ENCODE assay signal across 9 cellular contexts in the genomic region with DNA sequence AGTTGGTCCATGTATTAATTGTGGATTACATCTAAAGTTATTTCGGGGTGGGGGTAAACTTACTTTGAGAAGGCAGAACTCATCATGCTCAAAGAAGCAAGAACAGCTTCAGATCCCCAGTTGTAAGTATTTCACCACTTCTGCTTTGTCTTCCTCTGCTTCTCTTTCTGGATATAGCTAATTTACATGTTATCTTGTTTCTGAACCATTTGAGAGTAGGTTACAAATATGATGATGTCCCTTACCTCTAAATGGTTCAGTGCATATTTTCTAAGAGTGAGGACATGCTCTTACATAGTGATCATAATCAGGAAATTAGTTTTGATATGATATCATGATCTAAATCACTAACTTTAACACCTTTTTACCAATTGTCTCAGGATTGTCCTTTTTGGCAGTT.
DNase-seq lines count a peak whose midpoint lies in the region; ATAC-seq lines count a peak whose summit lies in the region.
"Had no signal": no experiment of that assay in that cellular context is flagged by ENCODE, and none has a peak within 500 bp of the region (broad histone marks: within the 10 kb centered on the region; RNA-seq: fewer than 3 reads in every experiment).

No MANE protein-coding gene starts in this region.

- no peaks in the 10 kb centered on the region for H3K27me3 Mint-ChIP-seq in memory B cell

- peaks cover 49% of the 10 kb centered on the region for H3K4me1 Mint-ChIP-seq in memory B cell
- H3K4me1 Mint-ChIP-seq: activated CD4-positive, alpha-beta T cell treated with anti-CD3 and anti-CD28 coated beads, Interleukin-2, amount 10 ng/mL, durations not matched to agents 7 days and 5 days had no signal

- no peaks in the 10 kb centered on the region for H3K9me3 Mint-ChIP-seq in memory B cell
- H3K9me3 Mint-ChIP-seq: activated CD4-positive, alpha-beta T cell treated with anti-CD3 and anti-CD28 coated beads, Interleukin-2, amount 10 ng/mL, durations not matched to agents 7 days and 5 days had no signal

- H3K4me3 Mint-ChIP-seq in memory B cell = no peak overlapping the region
- H3K4me3 Mint-ChIP-seq: activated CD4-positive, alpha-beta T cell treated with anti-CD3 and anti-CD28 coated beads, Interleukin-2, amount 10 ng/mL, durations not matched to agents 7 days and 5 days had no signal

- DNase-seq in memory B cell (ENCODE audit: low spot score in 2 of 2) = peak in 1 of 2 donors; percentile 49
- no peak for DNase-seq in DMS153 (lab: John Stamatoyannopoulos, UW)
- no peak for DNase-seq in AG20443 (ENCODE audit: low spot score)
- DNase-seq in activated CD4-positive, alpha-beta T cell treated with anti-CD3 and anti-CD28 coated beads, Interleukin-2, amount 50 U/mL, for 48 hours = no peak
- DNase-seq in NCI-H524 (lab: John Stamatoyannopoulos, UW) = no peak
- DNase-seq: activated CD4-positive, alpha-beta T cell treated with anti-CD3 and anti-CD28 coated beads, Interleukin-2, amount 10 ng/mL, durations not matched to agents 7 days and 5 days had no signal

- peaks cover 1% of the 10 kb centered on the region for H3K36me3 Mint-ChIP-seq in memory B cell

- H3K27ac Mint-ChIP-seq in memory B cell = no peak overlapping the region
- H3K27ac Mint-ChIP-seq: activated CD4-positive, alpha-beta T cell treated with anti-CD3 and anti-CD28 coated beads, Interleukin-2, amount 10 ng/mL, durations not matched to agents 7 days and 5 days had no signal

- peak; percentile 61 for ATAC-seq in GM18508 (IDR thresholded peaks at IDR 0.05; ENCODE audit: insufficient read depth, unreplicated experiment)
- peak; percentile 71 for ATAC-seq in GM21717 (IDR thresholded peaks at IDR 0.05; ENCODE audit: unreplicated experiment)
- ATAC-seq in HG03571 (IDR thresholded peaks at IDR 0.05; ENCODE audit: unreplicated experiment) = peak; percentile 81
- ATAC-seq in memory B cell (ENCODE audit: low read depth) = peak; percentile 87
